In the genomic region with DNA sequence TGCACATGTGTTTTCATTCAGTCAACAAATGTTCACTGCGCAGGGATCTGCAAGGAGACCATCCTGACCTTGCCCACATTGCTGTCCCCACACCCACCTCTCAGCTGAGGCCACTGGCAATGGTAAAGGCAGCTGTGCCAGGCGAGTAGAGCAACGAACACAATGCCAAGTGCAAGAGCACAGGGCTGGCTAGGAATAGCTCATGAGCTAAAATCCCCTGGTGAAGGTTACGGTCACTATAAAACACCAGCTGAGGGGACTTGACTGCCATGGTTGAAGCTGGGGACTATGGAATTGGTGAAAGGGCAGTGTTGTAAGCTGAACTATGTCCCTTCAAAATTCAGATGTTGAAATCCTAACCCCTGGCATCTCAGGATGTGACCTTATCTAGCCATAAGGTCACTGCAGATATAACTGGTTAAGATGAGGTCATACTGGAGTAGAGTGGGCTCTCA, we compare ENCODE assay signal across 26 cellular contexts.
A peak's percentile ranks its signal among the peaks of the same experiment; 100 is the strongest.
DNase-seq lines count a peak whose midpoint lies in the region; ATAC-seq and TF ChIP-seq lines count a peak whose summit lies in the region.
"Had no signal": no experiment of that assay in that cellular context is flagged by ENCODE, and none has a peak within 500 bp of the region (broad histone marks: within the 10 kb centered on the region; RNA-seq: fewer than 3 reads in every experiment).

No MANE protein-coding gene starts in this region.

- no peak for TF ChIP-seq POLR2A in erythroblast (IDR thresholded peaks at IDR 0.05; ENCODE audit: low read length)

- no peak overlapping the region for H3K4me3 Mint-ChIP-seq in CD4-positive, CD25-positive, alpha-beta regulatory T cell
- no peak overlapping the region for H3K4me3 Mint-ChIP-seq in glutamatergic neuron (ENCODE audit: unreplicated experiment)
- no peak overlapping the region for H3K4me3 Mint-ChIP-seq in CD4-positive, alpha-beta T cell
- H3K4me3 Mint-ChIP-seq: activated CD8-positive, alpha-beta T cell treated with anti-CD3 and anti-CD28 coated beads, Interleukin-2, amount 10 ng/mL, durations not matched to agents 7 days and 5 days; activated naive CD8-positive, alpha-beta T cell; B cell; IgD-negative memory B cell; stimulated activated effector memory CD8-positive, alpha-beta T cell treated with anti-CD3 and anti-CD28 coated beads, Interleukin-12 subunit alpha, Interleukin-12 subunit beta, amount 100 ng/mL, for 72 hours had no signal

- no peak for DNase-seq in CD4-positive, CD25-positive, alpha-beta regulatory T cell
- peak; percentile 3 to 22 for DNase-seq in erythroblast (lab: John Stamatoyannopoulos, UW)
- DNase-seq in right atrium auricular region (ENCODE audit: low spot score), result no peak
- DNase-seq in psoas muscle, result peak; percentile 44 to 83
- no peak for DNase-seq in glutamatergic neuron
- DNase-seq in CD4-positive, alpha-beta T cell, result no peak
- DNase-seq: activated CD4-positive, alpha-beta T cell treated with anti-CD3 and anti-CD28 coated beads for 4 hours; activated CD8-positive, alpha-beta T cell treated with anti-CD3 and anti-CD28 coated beads, Interleukin-2, amount 10 ng/mL, durations not matched to agents 7 days and 5 days; H7; NCI-H1048; NCI-H1694 treated with DMSO at 0.1 percent for 48 hours; NCI-H446 treated with DMSO at 0.1 percent for 48 hours; NCI-H774; sigmoid colon; stimulated activated CD4-positive, alpha-beta T cell treated with anti-CD3 and anti-CD28 coated beads, Interleukin-15, amount 100 ng/mL, for 24 hours; T1000; upper lobe of right lung had no signal

- H3K9me3 Mint-ChIP-seq in CD4-positive, CD25-positive, alpha-beta regulatory T cell, result no peaks in the 10 kb centered on the region
- no peaks in the 10 kb centered on the region for H3K9me3 Mint-ChIP-seq in glutamatergic neuron (ENCODE audit: unreplicated experiment)
- no peaks in the 10 kb centered on the region for H3K9me3 Mint-ChIP-seq in CD4-positive, alpha-beta T cell
- H3K9me3 Mint-ChIP-seq: IgD-negative memory B cell; stimulated activated effector memory CD8-positive, alpha-beta T cell treated with anti-CD3 and anti-CD28 coated beads, Interleukin-12 subunit alpha, Interleukin-12 subunit beta, amount 100 ng/mL, for 72 hours had no signal

- H3K27me3 ChIP-seq in CD4-positive, CD25-positive, alpha-beta regulatory T cell (ENCODE audit: control insufficient read depth, insufficient read depth, low read length), result no peaks in the 10 kb centered on the region
- H3K27me3 ChIP-seq in right atrium auricular region (no peaks in the 10 kb centered on the region), psoas muscle (ENCODE audit: insufficient read depth in 3 of 3, low read length in 2 of 3) (no peaks in the 10 kb centered on the region)
- no peaks in the 10 kb centered on the region for H3K27me3 ChIP-seq in CD4-positive, alpha-beta T cell (ENCODE audit: control insufficient read depth, insufficient read depth, low read length)
- H3K27me3 ChIP-seq: sigmoid colon, SJSA1, upper lobe of right lung had no signal

- H3K4me3 ChIP-seq in CD4-positive, CD25-positive, alpha-beta regulatory T cell (ENCODE audit: low read depth, low read length), result no peak overlapping the region
- H3K4me3 ChIP-seq in right atrium auricular region (no peak overlapping the region), psoas muscle (no peak overlapping the region)
- H3K4me3 ChIP-seq: A549, sigmoid colon, SJSA1, upper lobe of right lung had no signal

- CTCF ChIA-PET in CD4-positive, alpha-beta T cell (lab: Charles Lee), result no interaction called here

- H3K4me1 ChIP-seq in CD4-positive, CD25-positive, alpha-beta regulatory T cell (ENCODE audit: control insufficient read depth, insufficient read depth, low read length, poor library complexity, severe bottlenecking), result no peaks in the 10 kb centered on the region
- H3K4me1 ChIP-seq in right atrium auricular region, result peaks cover 0 to 24% of the 10 kb centered on the region in 2 donors
- peaks cover 53% of the 10 kb centered on the region for H3K4me1 ChIP-seq in psoas muscle
- H3K4me1 ChIP-seq: A549, sigmoid colon, SJSA1, upper lobe of right lung had no signal

- H3K27ac ChIP-seq in CD4-positive, CD25-positive, alpha-beta regulatory T cell (ENCODE audit: insufficient read depth, low read length, poor library complexity, severe bottlenecking), result no peak overlapping the region
- H3K27ac ChIP-seq in right atrium auricular region (peak overlapping the region; percentile 54 to 55), psoas muscle (peak overlapping the region; percentile 82)
- H3K27ac ChIP-seq in CD4-positive, alpha-beta T cell (ENCODE audit: low read depth, low read length), result no peak overlapping the region
- H3K27ac ChIP-seq: A549, sigmoid colon, SJSA1, upper lobe of right lung, VCaP had no signal

- H3K36me3 ChIP-seq in CD4-positive, CD25-positive, alpha-beta regulatory T cell (ENCODE audit: control insufficient read depth, insufficient read depth, low read length), result peaks cover 42% of the 10 kb centered on the region
- peaks cover 6% of the 10 kb centered on the region for H3K36me3 ChIP-seq in right atrium auricular region
- H3K36me3 ChIP-seq in psoas muscle (ENCODE audit: insufficient read depth in 1 of 2, low read depth in 1 of 2), result no peaks in the 10 kb centered on the region
- H3K36me3 ChIP-seq: sigmoid colon, SJSA1 had no signal

- TF ChIP-seq CTCF in right atrium auricular region (IDR thresholded peaks at IDR 0.05) (no peak), psoas muscle (IDR thresholded peaks at IDR 0.05) (no peak), glutamatergic neuron (IDR thresholded peaks at IDR 0.05; ENCODE audit: partially characterized antibody, unreplicated experiment) (no peak)
- no peak for TF ChIP-seq CTCF in CD4-positive, alpha-beta T cell (IDR thresholded peaks at IDR 0.05)

- peaks cover 0 to 16% (median 5%) of the 10 kb centered on the region in 4 donors for H3K4me1 Mint-ChIP-seq in CD4-positive, CD25-positive, alpha-beta regulatory T cell
- peaks cover 22% of the 10 kb centered on the region for H3K4me1 Mint-ChIP-seq in glutamatergic neuron (ENCODE audit: low read depth, unreplicated experiment)
- peaks cover 4% of the 10 kb centered on the region for H3K4me1 Mint-ChIP-seq in CD4-positive, alpha-beta T cell (ENCODE audit: low read depth)
- H3K4me1 Mint-ChIP-seq: stimulated activated effector memory CD8-positive, alpha-beta T cell treated with anti-CD3 and anti-CD28 coated beads, Interleukin-12 subunit alpha, Interleukin-12 subunit beta, amount 100 ng/mL, for 72 hours had no signal

- ATAC-seq in CD4-positive, CD25-positive, alpha-beta regulatory T cell (ENCODE audit: low read depth in 2 of 2), result no peak
- ATAC-seq in psoas muscle (peak; percentile 94 to 96 (median 95)), HG03139 (IDR thresholded peaks at IDR 0.05; ENCODE audit: unreplicated experiment) (no peak), HG03196 (IDR thresholded peaks at IDR 0.05; ENCODE audit: unreplicated experiment) (no peak)
- no peak for ATAC-seq in CD4-positive, alpha-beta T cell (ENCODE audit: poor library complexity)
- ATAC-seq: A549; activated CD8-positive, alpha-beta T cell treated with anti-CD3 and anti-CD28 coated beads, Interleukin-2, amount 10 ng/mL, durations not matched to agents 7 days and 5 days; stimulated activated effector memory CD8-positive, alpha-beta T cell treated with anti-CD3 and anti-CD28 coated beads, Interleukin-12 subunit alpha, Interleukin-12 subunit beta, amount 100 ng/mL, for 72 hours; upper lobe of right lung had no signal

- H3K36me3 Mint-ChIP-seq in CD4-positive, CD25-positive, alpha-beta regulatory T cell, result peaks cover 36% of the 10 kb centered on the region
- H3K36me3 Mint-ChIP-seq in glutamatergic neuron (ENCODE audit: unreplicated experiment), result no peaks in the 10 kb centered on the region
- peaks cover 61% of the 10 kb centered on the region for H3K36me3 Mint-ChIP-seq in CD4-positive, alpha-beta T cell (ENCODE audit: low read depth)

- no peaks in the 10 kb centered on the region for H3K27me3 Mint-ChIP-seq in CD4-positive, CD25-positive, alpha-beta regulatory T cell
- peaks cover 2% of the 10 kb centered on the region for H3K27me3 Mint-ChIP-seq in glutamatergic neuron (ENCODE audit: unreplicated experiment)
- no peaks in the 10 kb centered on the region for H3K27me3 Mint-ChIP-seq in CD4-positive, alpha-beta T cell
- H3K27me3 Mint-ChIP-seq: activated naive CD8-positive, alpha-beta T cell; B cell; IgD-negative memory B cell had no signal

- WGBS in psoas muscle, 3 donors, result 23 to 33% (median 25%) methylated on average over 4 of the region's 4 CpGs

- H3K27ac Mint-ChIP-seq in CD4-positive, CD25-positive, alpha-beta regulatory T cell, result peak overlapping the region in 2 of 3 donors; percentile 73 to 76
- H3K27ac Mint-ChIP-seq in glutamatergic neuron (ENCODE audit: unreplicated experiment), result no peak overlapping the region
- H3K27ac Mint-ChIP-seq in CD4-positive, alpha-beta T cell, result no peak overlapping the region
- H3K27ac Mint-ChIP-seq: activated CD8-positive, alpha-beta T cell treated with anti-CD3 and anti-CD28 coated beads, Interleukin-2, amount 10 ng/mL, durations not matched to agents 7 days and 5 days; activated naive CD8-positive, alpha-beta T cell; B cell had no signal

- H3K9me3 ChIP-seq in CD4-positive, CD25-positive, alpha-beta regulatory T cell (ENCODE audit: control insufficient read depth in 2 of 2, low read length in 2 of 2), result no peaks in the 10 kb centered on the region
- H3K9me3 ChIP-seq in right atrium auricular region (no peaks in the 10 kb centered on the region), psoas muscle (no peaks in the 10 kb centered on the region)
- no peaks in the 10 kb centered on the region for H3K9me3 ChIP-seq in CD4-positive, alpha-beta T cell (ENCODE audit: control insufficient read depth, low read length)
- H3K9me3 ChIP-seq: A549, sigmoid colon, SJSA1, upper lobe of right lung had no signal

- POLR2A ChIA-PET in CD4-positive, alpha-beta T cell (lab: Charles Lee), result no interaction called here

- intact Hi-C loops in psoas muscle (cut with DNase I), result loop anchor here in 1 of 2 donors (5.0 kb wide), 1 partner anchor 62 kb away; no protein-coding TSS in a partner anchor
- intact Hi-C loops in CD4-positive, alpha-beta T cell (cut with DNase I, micrococcal nuclease), result no loop called here

Comparison
In these comparisons a context has a peak if more than half of its experiments do, and no peak if none do; other contexts are left out.
1. ATAC-seq: peak in psoas muscle (4 of 4); none in CD4-positive, CD25-positive, alpha-beta regulatory T cell (0 of 2), HG03139 (single experiment), CD4-positive, alpha-beta T cell (single experiment) and HG03196 (single experiment).
2. DNase-seq: peak in erythroblast (2 of 2) and psoas muscle (2 of 2); none in CD4-positive, CD25-positive, alpha-beta regulatory T cell (0 of 3), right atrium auricular region (single experiment), glutamatergic neuron (single experiment) and CD4-positive, alpha-beta T cell (0 of 10).
3. H3K27ac ChIP-seq: peak in right atrium auricular region (2 of 2) and psoas muscle (single experiment); none in CD4-positive, CD25-positive, alpha-beta regulatory T cell (single experiment) and CD4-positive, alpha-beta T cell (single experiment).
4. H3K27ac Mint-ChIP-seq: peak in CD4-positive, CD25-positive, alpha-beta regulatory T cell (2 of 3); none in glutamatergic neuron (single experiment) and CD4-positive, alpha-beta T cell (single experiment).